In genomic region chr16:68774982-68775381, GRCh38 we compare ENCODE assay signal across 19 cellular contexts. TPM values are rescaled to one million over a fixed set of nuclear protein-coding genes. Genes with fewer than 3 reads are reported as not detected.
DNase-seq lines count a peak whose midpoint lies in the region; ATAC-seq, FAIRE-seq and TF ChIP-seq lines count a peak whose summit lies in the region.
"Had no signal": no experiment of that assay in that cellular context is flagged by ENCODE, and none has a peak within 500 bp of the region (broad histone marks: within the 10 kb centered on the region; RNA-seq: fewer than 3 reads in every experiment).

No MANE protein-coding gene starts in this region.

- ATAC-seq in body of pancreas (no peak), HG02852 (IDR thresholded peaks at IDR 0.05; ENCODE audit: unreplicated experiment) (no peak), GM19351 (IDR thresholded peaks at IDR 0.05; ENCODE audit: unreplicated experiment) (no peak)
- ATAC-seq: A549 had no signal

- no peak for TF ChIP-seq CTCF in HEK293 (tag by site-specific recombination; IDR thresholded peaks at IDR 0.05)
- no peak for TF ChIP-seq CTCF in body of pancreas (IDR thresholded peaks at IDR 0.05)
- TF ChIP-seq CTCF in thyroid gland (IDR thresholded peaks at IDR 0.05), result no peak
- no peak for TF ChIP-seq CTCF in brain microvascular endothelial cell (IDR thresholded peaks at IDR 0.05; ENCODE audit: low read depth, low read length, missing control alignments)

- H3K9me3 ChIP-seq in HEK293 (ENCODE audit: control insufficient read depth, insufficient read depth, low read depth, low read length) (no peaks in the 10 kb centered on the region), body of pancreas (no peaks in the 10 kb centered on the region), thyroid gland (no peaks in the 10 kb centered on the region)
- H3K9me3 ChIP-seq: A549, BE2C had no signal

- POLR2A ChIA-PET in HEK293 (lab: Yijun Ruan, JAX), result no interaction called here

- in situ Hi-C loops in brain microvascular endothelial cell (cut with HindIII; ENCODE audit: low pct_ligation_motif_present, low sequenced_read_pairs), result no loop called here

- H3K27me3 ChIP-seq in body of pancreas (no peaks in the 10 kb centered on the region), thyroid gland (no peaks in the 10 kb centered on the region), brain microvascular endothelial cell (replicated peaks) (no peaks in the 10 kb centered on the region)
- H3K27me3 ChIP-seq: BE2C had no signal

- no peaks in the 10 kb centered on the region for H3K4me1 ChIP-seq in HEK293 (ENCODE audit: control insufficient read depth, insufficient read depth, low read length)
- peaks cover 69% of the 10 kb centered on the region for H3K4me1 ChIP-seq in body of pancreas
- H3K4me1 ChIP-seq in thyroid gland, result peaks cover 46 to 58% of the 10 kb centered on the region in 2 donors
- H3K4me1 ChIP-seq: BE2C had no signal

- H3K4me3 ChIP-seq in HEK293 (ENCODE audit: low read depth, low read length) (no peak overlapping the region), body of pancreas (no peak overlapping the region), thyroid gland (replicated peaks in 1 of 3) (no peak overlapping the region), brain microvascular endothelial cell (ENCODE audit: low read depth, low read length) (no peak overlapping the region)
- H3K4me3 ChIP-seq: A549, GM23248 had no signal

- intact Hi-C loops in body of pancreas (cut with DNase I), result no loop called here
- intact Hi-C loops in thyroid gland (cut with DNase I), result no loop called here

- TF ChIP-seq POLR2A in GM12891 (IDR thresholded peaks at IDR 0.05; ENCODE audit: low read depth, low read length) (no peak), body of pancreas (IDR thresholded peaks at IDR 0.05) (no peak), thyroid gland (IDR thresholded peaks at IDR 0.05) (no peak)

- 79% methylated on average over 5 of the region's 5 CpGs for WGBS in body of pancreas, 2 donors
- WGBS in thyroid gland, 2 donors, result 62 to 71% methylated on average over 5 of the region's 5 CpGs

- H3K36me3 ChIP-seq in HEK293 (ENCODE audit: control insufficient read depth in 2 of 2, insufficient read depth in 1 of 2, low read length in 2 of 2) (no peaks in the 10 kb centered on the region), body of pancreas (replicated peaks in 1 of 2; ENCODE audit: insufficient read depth in 1 of 2, low read depth in 2 of 2) (no peaks in the 10 kb centered on the region), thyroid gland (no peaks in the 10 kb centered on the region), brain microvascular endothelial cell (replicated peaks) (no peaks in the 10 kb centered on the region)
- H3K36me3 ChIP-seq: BE2C had no signal

- H3K27ac ChIP-seq in HEK293 (ENCODE audit: extremely low read depth, low read depth, low read length) (no peak overlapping the region), body of pancreas (peak overlapping the region; percentile 55 to 93 (median 79)), thyroid gland (peak overlapping the region; percentile 51 to 77 (median 63)), brain microvascular endothelial cell (no peak overlapping the region)
- H3K27ac ChIP-seq: A549, C4-2B, GM23248, HL-60 had no signal

- FAIRE-seq in GM12891 (lab: Jason Lieb, UNC), result peak; percentile 80
- FAIRE-seq: A549, D721Med, GM18507 had no signal

- DNase-seq in GM12891 (ENCODE audit: insufficient read length, low spot score), result no peak
- DNase-seq in body of pancreas, result no peak
- DNase-seq in thyroid gland, result no peak
- DNase-seq in brain microvascular endothelial cell, result no peak
- DNase-seq: BE2C; CD4-positive, alpha-beta memory T cell; DMS153; GF-D8; GM23248; H7; KBM-7 had no signal

- CTCF ChIA-PET in HEK293 (lab: Yijun Ruan, JAX), result interaction anchor here (0.5 kb wide), 1 partner anchor 165 kb away, joined by 4 read pairs; no protein-coding TSS in a partner anchor

TF ChIP-seq in GM12891, 5 proteins besides CTCF, POLR2A, EP300 and RAD21:
- TF ChIP-seq POU2F2 (IDR thresholded peaks at IDR 0.05; ENCODE audit: low read depth, low read length) (no peak), TAF1 (IDR thresholded peaks at IDR 0.05; ENCODE audit: low read depth, low read length) (no peak), PAX5 (IDR thresholded peaks at IDR 0.05; ENCODE audit: insufficient read depth, low read length, severe bottlenecking) (peak; percentile 58), SPI1 (IDR thresholded peaks at IDR 0.05; ENCODE audit: low read depth, low read length) (no peak), POLR2AphosphoS5 (IDR thresholded peaks at IDR 0.05; ENCODE audit: low read depth, low read length) (no peak)

TF ChIP-seq in HEK293, 187 proteins besides CTCF, POLR2A, EP300 and RAD21:
- TF ChIP-seq ZNF391 (tag by site-specific recombination; IDR thresholded peaks at IDR 0.05; ENCODE audit: borderline replicate concordance, low read depth) (no peak), PRDM10 (tag by site-specific recombination; IDR thresholded peaks at IDR 0.05) (peak; percentile 64)

RNA-seq across cellular contexts. Expression of gene CDH1, which starts 37.9 kb away (rescaled TPM):
- polyA plus RNA-seq in GM12891 (2012; ENCODE audit: low read depth, missing spikeins), result 6.2 TPM
- 100 to 1,000 TPM in 1 of 2 donors, 10 to 100 TPM in 1; 95.3 to 107 TPM for total RNA-seq in body of pancreas
- total RNA-seq in thyroid gland, result 100 to 1,000 TPM; 177 to 287 (median 279) TPM
- total RNA-seq: GM23248 had no signal

Comparison
In these comparisons a context has a peak if more than half of its experiments do, and no peak if none do; other contexts are left out.
1. H3K27ac ChIP-seq: peak in body of pancreas (4 of 4) and thyroid gland (3 of 3); none in HEK293 (single experiment) and brain microvascular endothelial cell (single experiment).